8 cellular contexts compared by ENCODE assay signal in the genomic region with DNA sequence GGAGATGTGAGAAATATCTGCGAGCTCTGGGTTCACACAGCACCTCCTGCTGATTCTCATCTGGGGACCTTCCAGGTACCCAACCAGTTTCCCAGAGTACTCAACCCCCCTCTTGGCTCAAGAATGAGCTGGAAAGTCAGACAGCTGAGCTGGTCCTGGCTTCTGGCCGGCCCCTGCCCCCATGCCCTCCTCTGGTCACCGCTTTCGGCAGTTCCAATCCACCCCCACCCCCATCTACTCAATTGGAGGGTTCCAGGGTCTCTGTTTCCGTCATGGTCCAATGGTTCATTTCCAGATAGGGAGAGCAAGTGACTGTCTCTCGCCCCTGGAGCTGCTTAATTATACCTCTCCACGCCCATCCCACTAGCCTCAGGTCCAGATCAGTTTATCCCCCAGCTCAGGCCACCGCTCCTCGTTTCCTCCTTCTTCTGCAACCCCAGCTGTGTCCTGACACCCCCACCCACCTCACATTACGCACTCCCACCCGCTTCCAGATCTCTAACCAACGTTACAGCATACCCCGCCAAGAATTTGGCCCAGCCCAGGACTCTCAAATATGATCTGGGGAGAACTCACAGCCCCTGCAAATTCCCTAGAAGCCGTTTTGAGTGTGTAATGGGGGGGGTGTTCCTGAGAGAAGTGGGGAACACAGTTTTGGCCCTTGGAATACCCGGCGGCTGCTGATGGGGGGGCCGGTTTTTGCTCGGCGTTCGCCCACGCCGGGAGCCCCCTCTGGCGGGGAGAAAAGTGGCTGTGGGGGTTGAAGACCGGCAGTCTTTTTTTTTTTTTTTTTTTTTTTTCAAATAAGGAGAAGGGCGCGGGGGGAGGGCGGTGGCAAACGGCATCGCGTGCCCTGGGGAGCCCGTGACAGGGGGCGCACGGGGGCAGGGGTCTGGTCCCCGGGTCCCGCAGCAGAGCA. TPM values are rescaled to one million over a fixed set of nuclear protein-coding genes. Genes with fewer than 3 reads are reported as not detected.
A peak's percentile ranks its signal among the peaks of the same experiment; 100 is the strongest.
DNase-seq lines count a peak whose midpoint lies in the region; ATAC-seq and TF ChIP-seq lines count a peak whose summit lies in the region.

No MANE protein-coding gene starts in this region.

- peaks cover 0 to 35% (median 18%) of the 10 kb centered on the region in 11 experiments; a peak in 13 of 22 replicates for H4K20me1 ChIP-seq in BLaER1 treated with 17β-estradiol and CSF1 and Interleukin-3, amounts not matched to agents 10 nM and 100 nM
- H4K20me1 ChIP-seq in H9 (ENCODE audit: control insufficient read depth, insufficient read depth, insufficient read length), result no peaks in the 10 kb centered on the region

- peak overlapping the region; percentile 94 to 100 (median 97) for H3K4me2 ChIP-seq in BLaER1 treated with 17β-estradiol and CSF1 and Interleukin-3, amounts not matched to agents 10 nM and 100 nM
- H3K4me2 ChIP-seq in H9 (ENCODE audit: insufficient read depth, insufficient read length, low read length), result peak overlapping the region; percentile 59

- no CpG with 5 or more reads among the region's 35 CpGs for WGBS in H9 (ENCODE audit: extremely low coverage, insufficient read length, low lambda C conversion rate)

- H3K56ac ChIP-seq in H9 (ENCODE audit: insufficient read length, low read depth, low read length), result no peak overlapping the region

- no peak overlapping the region for H2BK12ac ChIP-seq in H9 (ENCODE audit: insufficient read length, low read depth, low read length)

- H2BK20ac ChIP-seq in H9 (ENCODE audit: low read depth, low read length, poor library complexity, severe bottlenecking), result no peak overlapping the region

- H3K9me3 Mint-ChIP-seq in H9, result peaks cover 2 to 4% of the 10 kb centered on the region in 2 experiments; a peak in 4 of 5 replicates

- no peaks in the 10 kb centered on the region for H3K36me3 Mint-ChIP-seq in H9 (ENCODE audit: insufficient read depth in 1 of 3, low read depth in 3 of 3)

- no peaks in the 10 kb centered on the region for H3K79me1 ChIP-seq in H9 (ENCODE audit: insufficient read depth, low read depth, low read length, poor library complexity, severe bottlenecking)

- peak overlapping the region in 10 of 11 experiments; percentile 67 to 90 (median 86); a peak in 20 of 22 replicates for H3K27ac ChIP-seq in BLaER1 treated with 17β-estradiol and CSF1 and Interleukin-3, amounts not matched to agents 10 nM and 100 nM
- no peak overlapping the region for H3K27ac ChIP-seq in H9 (ENCODE audit: insufficient read length, low read depth, low read length)

- no peaks in the 10 kb centered on the region for H3K79me2 ChIP-seq in H9 (ENCODE audit: insufficient read depth, low read length)

- H3K4me3 Mint-ChIP-seq in H9, result peak overlapping the region; percentile 53 to 82

- H4K5ac ChIP-seq in H9 (ENCODE audit: insufficient read length, low read depth, low read length), result no peak overlapping the region

- H3K36me3 ChIP-seq in BLaER1 treated with 17β-estradiol and CSF1 and Interleukin-3, amounts not matched to agents 10 nM and 100 nM, result no peaks in the 10 kb centered on the region; a peak in 1 of 22 replicates

- H4K91ac ChIP-seq in H9 (ENCODE audit: insufficient read length, low read depth, low read length), result no peak overlapping the region

- H3K27me3 Mint-ChIP-seq in H9 (ENCODE audit: low read depth), result peaks cover 91% of the 10 kb centered on the region

- H3K4me1 Mint-ChIP-seq in H9, result peaks cover 33 to 40% of the 10 kb centered on the region in 2 experiments

- H3K27me3 ChIP-seq in BLaER1 treated with 17β-estradiol and CSF1 and Interleukin-3, amounts not matched to agents 10 nM and 100 nM, result peaks cover 0 to 12% (median 0%) of the 10 kb centered on the region in 11 experiments; a peak in 3 of 22 replicates
- peaks cover 40% of the 10 kb centered on the region for H3K27me3 ChIP-seq in H9 (ENCODE audit: insufficient read depth, low read length)

- no peak overlapping the region for H2BK5ac ChIP-seq in H9 (ENCODE audit: insufficient read length, low read length)

- H3K9me3 ChIP-seq in BLaER1 treated with 17β-estradiol and CSF1 and Interleukin-3, amounts not matched to agents 10 nM and 100 nM (replicated peaks in 1 of 11), result peaks cover 0 to 10% (median 7%) of the 10 kb centered on the region in 11 experiments; a peak in 13 of 22 replicates
- no peaks in the 10 kb centered on the region for H3K9me3 ChIP-seq in H9 (ENCODE audit: control insufficient read depth, low read depth, low read length)

- peaks cover 19% of the 10 kb centered on the region for H3K23me2 ChIP-seq in H9 (ENCODE audit: insufficient read length, low read depth, low read length, poor library complexity, severe bottlenecking)

- peak; percentile 56 for DNase-seq in H9
- DNase-seq in islet precursor cell, result peak; percentile 67
- DNase-seq in NCI-H226, result no peak
- no peak for DNase-seq in NCI-H128 (lab: John Stamatoyannopoulos, UW; ENCODE audit: unreplicated experiment)

- H3K27ac Mint-ChIP-seq in H9, result peak overlapping the region in 1 of 3 experiments; percentile 66; a peak in 2 of 7 replicates

- no peak overlapping the region for H2AFZ ChIP-seq in H9 (ENCODE audit: low read length)

- peak overlapping the region; percentile 79 to 90 (median 84) for H3K4me3 ChIP-seq in BLaER1 treated with 17β-estradiol and CSF1 and Interleukin-3, amounts not matched to agents 10 nM and 100 nM
- H3K4me3 ChIP-seq in WI38 (ENCODE audit: low read depth, low read length), result peak overlapping the region; percentile 55

- H3K14ac ChIP-seq in H9 (ENCODE audit: insufficient read depth, low read length), result no peak overlapping the region

- no peak overlapping the region for H2BK120ac ChIP-seq in H9 (ENCODE audit: low read depth, low read length, poor library complexity, severe bottlenecking)

- peaks cover 54 to 77% (median 70%) of the 10 kb centered on the region in 10 experiments for H3K4me1 ChIP-seq in BLaER1 treated with 17β-estradiol and CSF1 and Interleukin-3, amounts not matched to agents 10 nM and 100 nM
- H3K4me1 ChIP-seq in H9 (ENCODE audit: insufficient read depth, low read length), result peaks cover 2% of the 10 kb centered on the region; the same call in 1 of the 2 replicates

- H2AK5ac ChIP-seq in H9 (ENCODE audit: insufficient read length, low read length), result no peak overlapping the region

- no peak overlapping the region for H3K4ac ChIP-seq in H9 (ENCODE audit: low read depth, low read length)

- no peak overlapping the region for H3K23ac ChIP-seq in H9 (ENCODE audit: insufficient read length, low read depth, low read length)

- no peak overlapping the region for H2BK15ac ChIP-seq in H9 (ENCODE audit: low read depth, low read length)

- H3T11ph ChIP-seq in H9 (ENCODE audit: low read length), result no peak overlapping the region

- no peak overlapping the region for H3K18ac ChIP-seq in H9 (ENCODE audit: insufficient read length, low read depth, low read length)

- TF ChIP-seq CTCF in H9 (conservative IDR thresholded peaks at IDR 0.05) (peak; percentile 15; the same call in 1 of the 3 replicates), WI38 (IDR thresholded peaks at IDR 0.05; ENCODE audit: low read depth, low read length) (peak; percentile 15; the same call in 1 of the 2 replicates)

- H4K8ac ChIP-seq in H9 (replicated peaks; ENCODE audit: insufficient read length, low read depth, low read length), result no peak overlapping the region

- H3K9ac ChIP-seq in BLaER1 treated with 17β-estradiol and CSF1 and Interleukin-3, amounts not matched to agents 10 nM and 100 nM, result peak overlapping the region; percentile 77 to 93 (median 85); a peak in 21 of 22 replicates
- no peak overlapping the region for H3K9ac ChIP-seq in H9 (ENCODE audit: extremely low read depth, insufficient read length, low read length)

- ATAC-seq in HG03378 (IDR thresholded peaks at IDR 0.05; ENCODE audit: unreplicated experiment), result no peak
- ATAC-seq in HG03139 (IDR thresholded peaks at IDR 0.05; ENCODE audit: unreplicated experiment), result no peak

RNA-seq across cellular contexts. Expression of a gene that starts 1.8 kb away (rescaled TPM):
- total RNA-seq in H9 (2021), result 8.5 and 8.9 TPM in 2 replicates

RNA-seq across cellular contexts. Expression of a gene that starts 15.2 kb away (rescaled TPM):
- total RNA-seq in H9 (2021), result 155 and 164 TPM in 2 replicates

RNA-seq across cellular contexts. Expression of a gene that starts 38.2 kb away (rescaled TPM):
- total RNA-seq in H9 (2021), result 50.1 and 61.4 TPM in 2 replicates

Comparison
In these comparisons a context has a peak if more than half of its experiments do, and no peak if none do; other contexts are left out.
1. DNase-seq: peak in H9 (single experiment) and islet precursor cell (single experiment); none in NCI-H226 (single experiment) and NCI-H128 (single experiment).